Comparison of ENCODE assay signal across 1 cellular context in the genomic region with DNA sequence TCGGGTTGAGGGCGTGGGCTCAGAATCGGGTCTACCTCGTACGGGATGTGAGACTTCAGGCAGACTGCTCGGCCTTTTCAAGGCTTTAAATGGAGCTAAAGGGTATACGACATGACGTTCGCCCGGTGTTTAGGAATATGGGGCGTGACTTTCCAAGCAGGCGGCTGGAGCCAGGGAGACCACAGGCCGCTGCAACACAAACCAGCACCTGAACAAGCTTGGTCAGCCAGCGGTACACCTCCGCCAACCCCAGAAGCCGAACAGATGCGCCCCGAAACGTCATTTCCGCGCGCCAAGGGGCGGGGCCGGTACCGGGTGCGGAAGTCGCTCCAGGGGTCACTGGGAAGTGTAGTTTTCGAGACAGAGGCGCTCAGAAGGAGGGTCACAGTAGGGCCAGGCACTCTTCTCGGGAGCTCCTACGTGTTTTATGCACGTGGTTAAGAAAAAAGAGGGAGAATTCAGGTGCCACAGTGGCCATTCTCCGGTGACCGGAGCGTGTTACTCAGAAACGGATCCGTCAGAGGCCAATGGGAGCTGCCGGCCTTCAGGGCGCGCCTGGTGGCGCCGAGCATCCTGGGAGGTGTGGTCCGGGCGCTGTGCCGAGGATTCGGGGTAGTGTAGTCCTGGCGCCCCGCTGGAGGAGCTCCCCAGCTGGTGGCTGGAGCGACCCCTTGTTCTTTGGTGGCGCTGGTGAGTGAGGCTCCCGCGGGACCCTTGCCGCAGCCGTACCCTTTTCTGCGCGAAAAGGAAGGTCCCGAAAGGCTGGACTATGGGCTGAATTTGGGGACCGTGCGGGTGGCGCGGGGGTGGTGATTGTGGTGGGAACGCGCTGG.
A peak's percentile ranks its signal among the peaks of the same experiment; 100 is the strongest.
TF ChIP-seq lines count a peak whose summit lies in the region.

A gene (plus strand): TSS at position 613 of the 833 bp plus-strand sequence. CDS start 17,160 bp downstream, outside the sequence.

TF ChIP-seq in HepG2, 621 proteins besides CTCF, POLR2A, EP300 and RAD21 (continued from another document and continues in another):
- TF ChIP-seq RXRB (CRISPR knock-in tag; IDR thresholded peaks at IDR 0.05; ENCODE audit: borderline replicate concordance) (peak; percentile 65), ZBTB38 (CRISPR knock-in tag; IDR thresholded peaks at IDR 0.05) (peak; percentile 87), PHF20 (CRISPR knock-in tag; IDR thresholded peaks at IDR 0.05) (peak; percentile 96), CEBPB (IDR thresholded peaks at IDR 0.05; ENCODE audit: borderline replicate concordance, low read depth, low read length) (no peak), SUZ12 (IDR thresholded peaks at IDR 0.05; ENCODE audit: low read depth, low read length) (peak; percentile 71), ZNF550 (CRISPR knock-in tag; IDR thresholded peaks at IDR 0.05; ENCODE audit: borderline replicate concordance) (no peak; the same call in 1 of the 2 replicates), KDM5A (IDR thresholded peaks at IDR 0.05; ENCODE audit: borderline replicate concordance, low read length) (peak; percentile 98), MTF1 (CRISPR knock-in tag; IDR thresholded peaks at IDR 0.05) (peak; percentile 14; the same call in 1 of the 2 replicates), RFXANK (CRISPR knock-in tag; IDR thresholded peaks at IDR 0.05) (peak; percentile 64), TGIF2 (CRISPR knock-in tag; IDR thresholded peaks at IDR 0.05) (no peak; the same call in 1 of the 2 replicates), ZNF207 (IDR thresholded peaks at IDR 0.05; ENCODE audit: borderline replicate concordance) (no peak), MEF2D (CRISPR knock-in tag; IDR thresholded peaks at IDR 0.05) (peak; percentile 94), SP1 (IDR thresholded peaks at IDR 0.05) (peak; percentile 67; the same call in 1 of the 2 replicates), SP1 (CRISPR knock-in tag; IDR thresholded peaks at IDR 0.05) (peak; percentile 100), RBFOX2 (IDR thresholded peaks at IDR 0.05; ENCODE audit: low read depth, low read length) (peak; percentile 97), ZNF446 (CRISPR knock-in tag; IDR thresholded peaks at IDR 0.05) (no peak), ZNF431 (CRISPR knock-in tag; IDR thresholded peaks at IDR 0.05; ENCODE audit: borderline replicate concordance, low read depth) (peak; percentile 18), HOXA3 (CRISPR knock-in tag; IDR thresholded peaks at IDR 0.05) (peak; percentile 96), HDAC2 (CRISPR knock-in tag; IDR thresholded peaks at IDR 0.05) (peak; percentile 75), GABPA (IDR thresholded peaks at IDR 0.05; ENCODE audit: low read depth, low read length) (peak; percentile 85), GABPA (CRISPR knock-in tag; IDR thresholded peaks at IDR 0.05; ENCODE audit: low read depth) (peak; percentile 99), MAZ (IDR thresholded peaks at IDR 0.05; ENCODE audit: borderline replicate concordance, low read depth, low read length) (peak; percentile 95), MAZ (CRISPR knock-in tag; IDR thresholded peaks at IDR 0.05; ENCODE audit: low read depth) (peak; percentile 85), ZNF703 (CRISPR knock-in tag; IDR thresholded peaks at IDR 0.05; ENCODE audit: borderline replicate concordance) (no peak), ZNF724P (CRISPR knock-in tag; IDR thresholded peaks at IDR 0.05; ENCODE audit: borderline replicate concordance) (peak; percentile 75), ZNF557 (CRISPR knock-in tag; IDR thresholded peaks at IDR 0.05) (no peak; the same call in 1 of the 2 replicates), CREB1 (IDR thresholded peaks at IDR 0.05) (peak; percentile 98), CREB1 (CRISPR knock-in tag; IDR thresholded peaks at IDR 0.05) (peak; percentile 100), ZNF230 (CRISPR knock-in tag; IDR thresholded peaks at IDR 0.05) (peak; percentile 97), ZNF570 (CRISPR knock-in tag; IDR thresholded peaks at IDR 0.05; ENCODE audit: borderline replicate concordance) (peak; percentile 90; the same call in 1 of the 2 replicates), MED1 (CRISPR knock-in tag; IDR thresholded peaks at IDR 0.05) (peak; percentile 65), KAT8 (CRISPR knock-in tag; IDR thresholded peaks at IDR 0.05) (peak; percentile 99), ZNF33A (CRISPR knock-in tag; IDR thresholded peaks at IDR 0.05; ENCODE audit: borderline replicate concordance) (no peak), ZNF383 (CRISPR knock-in tag; IDR thresholded peaks at IDR 0.05; ENCODE audit: borderline replicate concordance) (peak; percentile 95), ZNF256 (CRISPR knock-in tag; conservative IDR thresholded peaks at IDR 0.05) (peak; percentile 27; the same call in 1 of the 2 replicates)
- TF ChIP-seq, protein P1, sequence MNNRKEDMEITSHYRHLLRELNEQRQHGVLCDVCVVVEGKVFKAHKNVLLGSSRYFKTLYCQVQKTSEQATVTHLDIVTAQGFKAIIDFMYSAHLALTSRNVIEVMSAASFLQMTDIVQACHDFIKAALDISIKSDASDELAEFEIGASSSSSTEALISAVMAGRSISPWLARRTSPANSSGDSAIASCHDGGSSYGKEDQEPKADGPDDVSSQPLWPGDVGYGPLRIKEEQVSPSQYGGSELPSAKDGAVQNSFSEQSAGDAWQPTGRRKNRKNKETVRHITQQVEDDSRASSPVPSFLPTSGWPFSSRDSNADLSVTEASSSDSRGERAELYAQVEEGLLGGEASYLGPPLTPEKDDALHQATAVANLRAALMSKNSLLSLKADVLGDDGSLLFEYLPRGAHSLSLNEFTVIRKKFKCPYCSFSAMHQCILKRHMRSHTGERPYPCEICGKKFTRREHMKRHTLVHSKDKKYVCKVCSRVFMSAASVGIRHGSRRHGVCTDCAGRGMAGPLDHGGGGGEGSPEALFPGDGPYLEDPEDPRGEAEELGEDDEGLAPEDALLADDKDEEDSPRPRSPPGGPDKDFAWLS (CRISPR knock-in tag; IDR thresholded peaks at IDR 0.05; ENCODE audit: borderline replicate concordance): no peak; the same call in 1 of the 2 replicates
- TF ChIP-seq, protein P2, sequence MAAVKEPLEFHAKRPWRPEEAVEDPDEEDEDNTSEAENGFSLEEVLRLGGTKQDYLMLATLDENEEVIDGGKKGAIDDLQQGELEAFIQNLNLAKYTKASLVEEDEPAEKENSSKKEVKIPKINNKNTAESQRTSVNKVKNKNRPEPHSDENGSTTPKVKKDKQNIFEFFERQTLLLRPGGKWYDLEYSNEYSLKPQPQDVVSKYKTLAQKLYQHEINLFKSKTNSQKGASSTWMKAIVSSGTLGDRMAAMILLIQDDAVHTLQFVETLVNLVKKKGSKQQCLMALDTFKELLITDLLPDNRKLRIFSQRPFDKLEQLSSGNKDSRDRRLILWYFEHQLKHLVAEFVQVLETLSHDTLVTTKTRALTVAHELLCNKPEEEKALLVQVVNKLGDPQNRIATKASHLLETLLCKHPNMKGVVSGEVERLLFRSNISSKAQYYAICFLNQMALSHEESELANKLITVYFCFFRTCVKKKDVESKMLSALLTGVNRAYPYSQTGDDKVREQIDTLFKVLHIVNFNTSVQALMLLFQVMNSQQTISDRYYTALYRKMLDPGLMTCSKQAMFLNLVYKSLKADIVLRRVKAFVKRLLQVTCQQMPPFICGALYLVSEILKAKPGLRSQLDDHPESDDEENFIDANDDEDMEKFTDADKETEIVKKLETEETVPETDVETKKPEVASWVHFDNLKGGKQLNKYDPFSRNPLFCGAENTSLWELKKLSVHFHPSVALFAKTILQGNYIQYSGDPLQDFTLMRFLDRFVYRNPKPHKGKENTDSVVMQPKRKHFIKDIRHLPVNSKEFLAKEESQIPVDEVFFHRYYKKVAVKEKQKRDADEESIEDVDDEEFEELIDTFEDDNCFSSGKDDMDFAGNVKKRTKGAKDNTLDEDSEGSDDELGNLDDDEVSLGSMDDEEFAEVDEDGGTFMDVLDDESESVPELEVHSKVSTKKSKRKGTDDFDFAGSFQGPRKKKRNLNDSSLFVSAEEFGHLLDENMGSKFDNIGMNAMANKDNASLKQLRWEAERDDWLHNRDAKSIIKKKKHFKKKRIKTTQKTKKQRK (IDR thresholded peaks at IDR 0.05; ENCODE audit: low read length): no peak
- TF ChIP-seq, protein P3, sequence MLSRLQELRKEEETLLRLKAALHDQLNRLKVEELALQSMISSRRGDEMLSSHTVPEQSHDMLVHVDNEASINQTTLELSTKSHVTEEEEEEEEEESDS (CRISPR knock-in tag; IDR thresholded peaks at IDR 0.05; ENCODE audit: borderline replicate concordance): peak; percentile 77; the same call in 1 of the 2 replicates
- TF ChIP-seq, protein P4, sequence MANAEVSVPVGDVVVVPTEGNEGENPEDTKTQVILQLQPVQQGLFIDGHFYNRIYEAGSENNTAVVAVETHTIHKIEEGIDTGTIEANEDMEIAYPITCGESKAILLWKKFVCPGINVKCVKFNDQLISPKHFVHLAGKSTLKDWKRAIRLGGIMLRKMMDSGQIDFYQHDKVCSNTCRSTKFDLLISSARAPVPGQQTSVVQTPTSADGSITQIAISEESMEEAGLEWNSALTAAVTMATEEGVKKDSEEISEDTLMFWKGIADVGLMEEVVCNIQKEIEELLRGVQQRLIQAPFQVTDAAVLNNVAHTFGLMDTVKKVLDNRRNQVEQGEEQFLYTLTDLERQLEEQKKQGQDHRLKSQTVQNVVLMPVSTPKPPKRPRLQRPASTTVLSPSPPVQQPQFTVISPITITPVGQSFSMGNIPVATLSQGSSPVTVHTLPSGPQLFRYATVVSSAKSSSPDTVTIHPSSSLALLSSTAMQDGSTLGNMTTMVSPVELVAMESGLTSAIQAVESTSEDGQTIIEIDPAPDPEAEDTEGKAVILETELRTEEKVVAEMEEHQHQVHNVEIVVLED (CRISPR knock-in tag; IDR thresholded peaks at IDR 0.05; ENCODE audit: borderline replicate concordance): peak; percentile 93
- TF ChIP-seq, protein P5, sequence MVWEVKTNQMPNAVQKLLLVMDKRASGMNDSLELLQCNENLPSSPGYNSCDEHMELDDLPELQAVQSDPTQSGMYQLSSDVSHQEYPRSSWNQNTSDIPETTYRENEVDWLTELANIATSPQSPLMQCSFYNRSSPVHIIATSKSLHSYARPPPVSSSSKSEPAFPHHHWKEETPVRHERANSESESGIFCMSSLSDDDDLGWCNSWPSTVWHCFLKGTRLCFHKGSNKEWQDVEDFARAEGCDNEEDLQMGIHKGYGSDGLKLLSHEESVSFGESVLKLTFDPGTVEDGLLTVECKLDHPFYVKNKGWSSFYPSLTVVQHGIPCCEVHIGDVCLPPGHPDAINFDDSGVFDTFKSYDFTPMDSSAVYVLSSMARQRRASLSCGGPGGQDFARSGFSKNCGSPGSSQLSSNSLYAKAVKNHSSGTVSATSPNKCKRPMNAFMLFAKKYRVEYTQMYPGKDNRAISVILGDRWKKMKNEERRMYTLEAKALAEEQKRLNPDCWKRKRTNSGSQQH (CRISPR knock-in tag; IDR thresholded peaks at IDR 0.05; ENCODE audit: low read depth): peak; percentile 82
- TF ChIP-seq, protein P6, sequence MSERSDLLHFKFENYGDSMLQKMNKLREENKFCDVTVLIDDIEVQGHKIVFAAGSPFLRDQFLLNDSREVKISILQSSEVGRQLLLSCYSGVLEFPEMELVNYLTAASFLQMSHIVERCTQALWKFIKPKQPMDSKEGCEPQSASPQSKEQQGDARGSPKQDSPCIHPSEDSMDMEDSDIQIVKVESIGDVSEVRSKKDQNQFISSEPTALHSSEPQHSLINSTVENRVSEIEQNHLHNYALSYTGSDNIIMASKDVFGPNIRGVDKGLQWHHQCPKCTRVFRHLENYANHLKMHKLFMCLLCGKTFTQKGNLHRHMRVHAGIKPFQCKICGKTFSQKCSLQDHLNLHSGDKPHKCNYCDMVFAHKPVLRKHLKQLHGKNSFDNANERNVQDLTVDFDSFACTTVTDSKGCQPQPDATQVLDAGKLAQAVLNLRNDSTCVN (CRISPR knock-in tag; IDR thresholded peaks at IDR 0.05; ENCODE audit: borderline replicate concordance): 0 out of 2 replicates have a peak, but pooled peaks have one; percentile 25
- TF ChIP-seq, protein P7, sequence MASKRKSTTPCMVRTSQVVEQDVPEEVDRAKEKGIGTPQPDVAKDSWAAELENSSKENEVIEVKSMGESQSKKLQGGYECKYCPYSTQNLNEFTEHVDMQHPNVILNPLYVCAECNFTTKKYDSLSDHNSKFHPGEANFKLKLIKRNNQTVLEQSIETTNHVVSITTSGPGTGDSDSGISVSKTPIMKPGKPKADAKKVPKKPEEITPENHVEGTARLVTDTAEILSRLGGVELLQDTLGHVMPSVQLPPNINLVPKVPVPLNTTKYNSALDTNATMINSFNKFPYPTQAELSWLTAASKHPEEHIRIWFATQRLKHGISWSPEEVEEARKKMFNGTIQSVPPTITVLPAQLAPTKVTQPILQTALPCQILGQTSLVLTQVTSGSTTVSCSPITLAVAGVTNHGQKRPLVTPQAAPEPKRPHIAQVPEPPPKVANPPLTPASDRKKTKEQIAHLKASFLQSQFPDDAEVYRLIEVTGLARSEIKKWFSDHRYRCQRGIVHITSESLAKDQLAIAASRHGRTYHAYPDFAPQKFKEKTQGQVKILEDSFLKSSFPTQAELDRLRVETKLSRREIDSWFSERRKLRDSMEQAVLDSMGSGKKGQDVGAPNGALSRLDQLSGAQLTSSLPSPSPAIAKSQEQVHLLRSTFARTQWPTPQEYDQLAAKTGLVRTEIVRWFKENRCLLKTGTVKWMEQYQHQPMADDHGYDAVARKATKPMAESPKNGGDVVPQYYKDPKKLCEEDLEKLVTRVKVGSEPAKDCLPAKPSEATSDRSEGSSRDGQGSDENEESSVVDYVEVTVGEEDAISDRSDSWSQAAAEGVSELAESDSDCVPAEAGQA (IDR thresholded peaks at IDR 0.05; ENCODE audit: low read depth): peak; percentile 85
- TF ChIP-seq, protein P7 (CRISPR knock-in tag; IDR thresholded peaks at IDR 0.05; ENCODE audit: borderline replicate concordance): peak; percentile 80; the same call in 1 of the 2 replicates
- TF ChIP-seq, protein P8, sequence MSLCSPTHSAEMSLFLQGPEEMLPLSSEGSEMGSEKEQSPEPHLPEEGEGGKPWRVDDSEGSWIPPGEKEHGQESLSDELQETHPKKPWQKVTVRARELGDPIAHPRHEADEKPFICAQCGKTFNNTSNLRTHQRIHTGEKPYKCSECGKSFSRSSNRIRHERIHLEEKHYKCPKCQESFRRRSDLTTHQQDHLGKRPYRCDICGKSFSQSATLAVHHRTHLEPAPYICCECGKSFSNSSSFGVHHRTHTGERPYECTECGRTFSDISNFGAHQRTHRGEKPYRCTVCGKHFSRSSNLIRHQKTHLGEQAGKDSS (CRISPR knock-in tag; IDR thresholded peaks at IDR 0.05; ENCODE audit: borderline replicate concordance, low read depth): peak; percentile 43; the same call in 1 of the 2 replicates
